In the genomic region with DNA sequence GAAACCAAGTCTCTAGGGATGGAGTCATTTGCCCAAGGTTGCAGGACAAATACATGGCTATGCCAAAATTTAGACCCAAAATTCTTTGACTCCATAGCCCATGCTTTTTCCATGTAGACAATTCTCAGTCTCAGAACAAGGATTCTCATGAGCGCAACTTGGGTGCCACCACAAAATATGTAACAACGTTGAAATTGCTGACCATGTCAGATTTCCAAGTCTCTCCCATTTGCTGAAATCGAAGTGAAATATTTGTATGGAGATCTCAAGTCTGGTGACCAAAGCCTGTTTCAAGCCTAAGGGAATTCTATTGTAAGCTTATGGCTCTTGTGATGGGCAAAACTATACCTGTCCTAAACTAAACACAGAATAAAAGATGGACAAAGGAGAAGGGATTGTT, we compare ENCODE assay signal across 28 cellular contexts.
"Had no signal": no experiment of that assay in that cellular context is flagged by ENCODE, and none has a peak within 500 bp of the region (broad histone marks: within the 10 kb centered on the region; RNA-seq: fewer than 3 reads in every experiment).

No MANE protein-coding gene starts in this region.

- H3K36me3 Mint-ChIP-seq: activated naive CD4-positive, alpha-beta T cell treated with anti-CD3 and anti-CD28 coated beads, Interleukin-2, amount 50 U/mL, for 24 hours; activated naive CD8-positive, alpha-beta T cell treated with anti-CD3 and anti-CD28 coated beads for 36 hours; T-cell had no signal

- DNase-seq: activated CD4-positive, alpha-beta memory T cell treated with anti-CD3 and anti-CD28 coated beads, Interleukin-2, amount 10 ng/mL, durations not matched to agents 7 days and 5 days; activated CD4-positive, alpha-beta T cell treated with anti-CD3 and anti-CD28 coated beads for 36 hours; activated CD4-positive, alpha-beta T cell treated with anti-CD3 and anti-CD28 coated beads, Interleukin-2, amount 10 ng/mL, durations not matched to agents 24 days and 14 days; activated CD4-positive, CD25-positive, alpha-beta regulatory T cell; activated CD4-positive, CD25-positive, alpha-beta regulatory T cell treated with anti-CD3 and anti-CD28 coated beads, Interleukin-2, amount 50 U/mL, for 72 hours; activated gamma-delta T cell; activated naive CD4-positive, alpha-beta T cell treated with Interleukin-2 at 50 U/mL for 16 hours; activated naive CD8-positive, alpha-beta T cell treated with anti-CD3 and anti-CD28 coated beads for 36 hours; activated naive CD8-positive, alpha-beta T cell treated with anti-CD3 and anti-CD28 coated beads, Interleukin-2, amount 50 U/mL, for 24 hours; activated T-cell treated with anti-CD3 and anti-CD28 coated beads, Interleukin-2, amount 50 U/mL, for 4 hours; adrenal gland; amygdala; brain microvascular endothelial cell; effector CD8-positive, alpha-beta T cell; endodermal cell; foreskin fibroblast; head of caudate nucleus; SW 1271; T-cell; T1000 had no signal

- FAIRE-seq: astrocyte, bronchial epithelial cell, frontal cortex had no signal

- ATAC-seq: activated CD4-positive, alpha-beta T cell treated with anti-CD3 and anti-CD28 coated beads for 36 hours; activated naive CD8-positive, alpha-beta T cell treated with anti-CD3 and anti-CD28 coated beads, Interleukin-2, amount 50 U/mL, for 24 hours; activated T-cell treated with anti-CD3 and anti-CD28 coated beads, Interleukin-2, amount 50 U/mL, for 4 hours; esophagus mucosa; T-cell had no signal

- H3K4me3 ChIP-seq: adrenal gland had no signal

- H3K4me1 Mint-ChIP-seq: activated CD4-positive, alpha-beta memory T cell treated with anti-CD3 and anti-CD28 coated beads, Interleukin-2, amount 10 ng/mL, durations not matched to agents 7 days and 5 days; activated CD4-positive, alpha-beta T cell treated with anti-CD3 and anti-CD28 coated beads for 36 hours; activated CD4-positive, alpha-beta T cell treated with anti-CD3 and anti-CD28 coated beads, Interleukin-2, amount 10 ng/mL, durations not matched to agents 24 days and 14 days; activated naive CD4-positive, alpha-beta T cell treated with anti-CD3 and anti-CD28 coated beads, Interleukin-2, amount 50 U/mL, for 24 hours; activated naive CD8-positive, alpha-beta T cell treated with anti-CD3 and anti-CD28 coated beads for 36 hours; central memory CD8-positive, alpha-beta T cell; T-cell had no signal

- H3K27ac Mint-ChIP-seq: activated CD4-positive, alpha-beta memory T cell treated with anti-CD3 and anti-CD28 coated beads, Interleukin-2, amount 10 ng/mL, durations not matched to agents 7 days and 5 days; activated CD4-positive, alpha-beta T cell treated with anti-CD3 and anti-CD28 coated beads for 36 hours; activated CD4-positive, alpha-beta T cell treated with anti-CD3 and anti-CD28 coated beads, Interleukin-2, amount 10 ng/mL, durations not matched to agents 24 days and 14 days; activated naive CD4-positive, alpha-beta T cell treated with anti-CD3 and anti-CD28 coated beads, Interleukin-2, amount 50 U/mL, for 24 hours; activated naive CD8-positive, alpha-beta T cell treated with anti-CD3 and anti-CD28 coated beads for 36 hours; activated naive CD8-positive, alpha-beta T cell treated with anti-CD3 and anti-CD28 coated beads, Interleukin-2, amount 50 U/mL, for 24 hours; endodermal cell; T-cell; T-helper 1 cell treated with Interleukin-12 subunit alpha and Interleukin-12 subunit beta and Interleukin-4 antibody, amounts not matched to agents 30 μg/mL and 1 μg/mL, for 36 hours; T-helper 2 cell treated with Interferon-gamma antibody and Interleukin-4, amounts not matched to agents 5 μg/mL and 100 μg/mL, for 36 hours had no signal

- H3K36me3 ChIP-seq: adrenal gland, brain microvascular endothelial cell had no signal

- H3K9me3 Mint-ChIP-seq: activated naive CD8-positive, alpha-beta T cell treated with anti-CD3 and anti-CD28 coated beads, Interleukin-2, amount 50 U/mL, for 24 hours had no signal

- H3K4me1 ChIP-seq: adrenal gland had no signal

- H3K27me3 Mint-ChIP-seq: activated CD4-positive, alpha-beta T cell treated with anti-CD3 and anti-CD28 coated beads, Interleukin-2, amount 10 ng/mL, durations not matched to agents 24 days and 14 days; activated naive CD4-positive, alpha-beta T cell treated with anti-CD3 and anti-CD28 coated beads, Interleukin-2, amount 50 U/mL, for 24 hours; activated naive CD8-positive, alpha-beta T cell treated with anti-CD3 and anti-CD28 coated beads for 36 hours; activated naive CD8-positive, alpha-beta T cell treated with anti-CD3 and anti-CD28 coated beads, Interleukin-2, amount 50 U/mL, for 24 hours; T-cell had no signal

- H3K27ac ChIP-seq: adrenal gland, brain microvascular endothelial cell had no signal

- H3K9me3 ChIP-seq: adrenal gland had no signal

- H3K4me3 Mint-ChIP-seq: activated CD4-positive, alpha-beta memory T cell treated with anti-CD3 and anti-CD28 coated beads, Interleukin-2, amount 10 ng/mL, durations not matched to agents 7 days and 5 days; activated CD4-positive, alpha-beta T cell treated with anti-CD3 and anti-CD28 coated beads for 36 hours; activated CD4-positive, alpha-beta T cell treated with anti-CD3 and anti-CD28 coated beads, Interleukin-2, amount 10 ng/mL, durations not matched to agents 24 days and 14 days; activated naive CD4-positive, alpha-beta T cell treated with anti-CD3 and anti-CD28 coated beads, Interleukin-2, amount 50 U/mL, for 24 hours; activated naive CD8-positive, alpha-beta T cell treated with anti-CD3 and anti-CD28 coated beads for 36 hours; activated naive CD8-positive, alpha-beta T cell treated with anti-CD3 and anti-CD28 coated beads, Interleukin-2, amount 50 U/mL, for 24 hours; activated T-cell treated with anti-CD3 and anti-CD28 coated beads, Interleukin-2, amount 50 U/mL, for 4 hours; central memory CD8-positive, alpha-beta T cell; endodermal cell; T-cell; T-helper 1 cell treated with Interleukin-12 subunit alpha and Interleukin-12 subunit beta and Interleukin-4 antibody, amounts not matched to agents 30 μg/mL and 1 μg/mL, for 36 hours; T-helper 2 cell treated with Interferon-gamma antibody and Interleukin-4, amounts not matched to agents 5 μg/mL and 100 μg/mL, for 36 hours had no signal

- H3K27me3 ChIP-seq: adrenal gland, brain microvascular endothelial cell had no signal
